14 cellular contexts compared by ENCODE assay signal in genomic region chr15:86615816-86616215, GRCh38.
"Had no signal": no experiment of that assay in that cellular context is flagged by ENCODE, and none has a peak within 500 bp of the region (broad histone marks: within the 10 kb centered on the region; RNA-seq: fewer than 3 reads in every experiment).

No MANE protein-coding gene starts in this region.

- H3K27me3 Mint-ChIP-seq: activated B cell treated with CpG ODN at 0.5 μM for 24 hours had no signal

- H3K4me3 Mint-ChIP-seq: activated B cell treated with CpG ODN at 0.5 μM for 24 hours, nephron had no signal

- H3K4me1 Mint-ChIP-seq: activated B cell treated with CpG ODN at 0.5 μM for 24 hours had no signal

- ATAC-seq: right cardiac atrium had no signal

- DNase-seq: activated B cell treated with CpG ODN at 0.5 μM for 24 hours; activated CD4-positive, alpha-beta T cell treated with anti-CD3 and anti-CD28 coated beads, Interleukin-2, amount 50 U/mL, for 4 hours; activated CD8-positive, alpha-beta memory T cell treated with anti-CD3 and anti-CD28 coated beads, Interleukin-2, amount 50 U/mL, for 48 hours; activated effector memory CD4-positive, alpha-beta T cell treated with anti-CD3 and anti-CD28 coated beads, Interleukin-2, amount 50 U/mL, for 16 hours; adrenal gland; effector CD4-positive, alpha-beta T cell; foreskin melanocyte; head of caudate nucleus; left colon; occipital lobe; right cardiac atrium; tibial artery had no signal

- H3K27ac Mint-ChIP-seq: activated B cell treated with CpG ODN at 0.5 μM for 24 hours, nephron, progenitor cell of endocrine pancreas had no signal

- H3K9me3 Mint-ChIP-seq: nephron had no signal
